Comparison of ENCODE assay signal across 21 cellular contexts in the genomic region with DNA sequence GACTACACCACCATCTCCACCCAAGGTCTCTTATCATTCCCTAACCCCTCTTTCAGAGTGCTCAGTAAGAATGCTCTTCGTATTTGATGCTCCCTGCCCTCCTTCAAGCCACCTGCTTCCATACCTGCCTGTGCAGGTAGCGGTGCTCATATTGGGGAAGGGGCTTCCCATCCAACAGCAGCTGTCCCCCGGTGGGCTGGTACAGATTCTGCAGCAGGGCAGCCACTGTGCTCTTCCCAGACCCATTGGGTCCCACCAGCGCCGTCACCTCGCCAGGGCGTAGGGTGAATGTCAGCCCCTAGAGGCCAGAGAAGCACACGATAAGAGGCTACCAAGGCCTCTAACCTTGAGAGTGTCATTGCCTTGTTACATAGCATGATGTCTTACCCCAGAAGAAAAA. TPM values are rescaled to one million over a fixed set of nuclear protein-coding genes. Genes with fewer than 3 reads are reported as not detected.
DNase-seq lines count a peak whose midpoint lies in the region; FAIRE-seq and TF ChIP-seq lines count a peak whose summit lies in the region.
"Had no signal": no experiment of that assay in that cellular context is flagged by ENCODE, and none has a peak within 500 bp of the region (broad histone marks: within the 10 kb centered on the region; RNA-seq: fewer than 3 reads in every experiment).

No MANE protein-coding gene starts in this region.

- 84 to 92% (median 90%) methylated on average over 8 of the region's 8 CpGs for WGBS in spleen, 5 donors

- H3K4me3 ChIP-seq in H7 (ENCODE audit: insufficient read depth, low read depth, low read length) (no peak overlapping the region), astrocyte (ENCODE audit: insufficient read depth, low read depth, low read length) (no peak overlapping the region), spleen (peak overlapping the region in 3 of 8 donors; percentile 3 to 92 (median 4)), ascending aorta (no peak overlapping the region), tibial artery (no peak overlapping the region)
- H3K4me3 ChIP-seq: hepatocyte, Peyer's patch, uterus had no signal

- H3K36me3 ChIP-seq in H7 (replicated peaks; ENCODE audit: control insufficient read depth, insufficient read depth, low read length) (no peaks in the 10 kb centered on the region; the same call in none of the 2 replicates), astrocyte (ENCODE audit: insufficient read depth, low read length) (peaks cover 8% of the 10 kb centered on the region), spleen (peaks cover 0 to 77% (median 67%) of the 10 kb centered on the region in 6 donors), ascending aorta (peaks cover 44 to 55% of the 10 kb centered on the region in 2 donors), tibial artery (peaks cover 47 to 57% (median 56%) of the 10 kb centered on the region in 3 donors)
- H3K36me3 ChIP-seq: uterus had no signal

- intact Hi-C loops in spleen (cut with DNase I; ENCODE audit: low total_unique reads): no loop called here
- intact Hi-C loops in ascending aorta (cut with DNase I): no loop called here
- intact Hi-C loops in tibial artery (cut with DNase I; ENCODE audit: low total_unique reads): loop anchor here (5.0 kb wide), 1 partner anchor 1035 kb away; no protein-coding TSS in a partner anchor

- H3K27me3 ChIP-seq in H7 (ENCODE audit: control insufficient read depth, insufficient read depth, low read length) (peaks cover 70% of the 10 kb centered on the region), astrocyte (ENCODE audit: insufficient read depth, low read length) (no peaks in the 10 kb centered on the region), spleen (replicated peaks in 1 of 7) (no peaks in the 10 kb centered on the region), ascending aorta (no peaks in the 10 kb centered on the region), tibial artery (no peaks in the 10 kb centered on the region)
- H3K27me3 ChIP-seq: Peyer's patch, uterus had no signal

- no peaks in the 10 kb centered on the region for H3K9me3 Mint-ChIP-seq in activated T-cell treated with anti-CD3 and anti-CD28 coated beads, Interleukin-2, amount 50 U/mL, for 24 hours
- peaks cover 2% of the 10 kb centered on the region for H3K9me3 Mint-ChIP-seq in astrocyte (ENCODE audit: unreplicated experiment)
- H3K9me3 Mint-ChIP-seq: HFFc6, neural crest cell had no signal

- CTCF ChIA-PET in RWPE1 (lab: Yijun Ruan, JAX): no interaction called here

- peak; percentile 39 for DNase-seq in activated T-cell treated with anti-CD3 and anti-CD28 coated beads, Interleukin-2, amount 50 U/mL, for 24 hours
- DNase-seq in activated T-cell treated with anti-CD3 and anti-CD28 coated beads, Interleukin-2, amount 50 U/mL, for 48 hours: no peak
- peak; percentile 10 for DNase-seq in H7
- DNase-seq in astrocyte (ENCODE audit: low read depth): no peak
- no peak for DNase-seq in spleen
- DNase-seq in ascending aorta (ENCODE audit: low spot score in 2 of 2): no peak
- no peak for DNase-seq in tibial artery
- no peak for DNase-seq in RWPE1 (ENCODE audit: low spot score)
- DNase-seq: HFFc6; kidney; mesendoderm; NCI-H2171 treated with DMSO at 0.1 percent for 48 hours; Peyer's patch; SK-N-SH; stimulated activated CD4-positive, alpha-beta T cell treated with anti-CD3 and anti-CD28 coated beads, Interleukin-15, amount 100 ng/mL, for 24 hours; uterus had no signal

- peaks cover 99% of the 10 kb centered on the region for H3K36me3 Mint-ChIP-seq in activated T-cell treated with anti-CD3 and anti-CD28 coated beads, Interleukin-2, amount 50 U/mL, for 24 hours (ENCODE audit: low read depth)
- peaks cover 50% of the 10 kb centered on the region for H3K36me3 Mint-ChIP-seq in astrocyte (ENCODE audit: low read depth, unreplicated experiment)

- H3K4me3 Mint-ChIP-seq in activated T-cell treated with anti-CD3 and anti-CD28 coated beads, Interleukin-2, amount 50 U/mL, for 24 hours: peak overlapping the region; percentile 98
- H3K4me3 Mint-ChIP-seq in astrocyte (ENCODE audit: unreplicated experiment): peak overlapping the region; percentile 34
- H3K4me3 Mint-ChIP-seq: HFFc6 had no signal

- H4K20me1 ChIP-seq in astrocyte (ENCODE audit: insufficient read depth, low read length): no peaks in the 10 kb centered on the region

- H3K4me2 ChIP-seq in astrocyte (ENCODE audit: low read length): no peak overlapping the region
- H3K4me2 ChIP-seq: hepatocyte, SK-N-SH had no signal

- H3K27ac ChIP-seq in astrocyte (ENCODE audit: low read depth, low read length) (no peak overlapping the region), spleen (peak overlapping the region in 7 of 8 donors; percentile 3 to 100 (median 94)), ascending aorta (no peak overlapping the region), tibial artery (no peak overlapping the region), RWPE1 (no peak overlapping the region)
- H3K27ac ChIP-seq: hepatocyte, uterus had no signal

- no peak overlapping the region for H2AFZ ChIP-seq in astrocyte (ENCODE audit: low read depth, low read length)
- H2AFZ ChIP-seq: hepatocyte had no signal

- POLR2A ChIA-PET in RWPE1 (lab: Yijun Ruan, JAX; ENCODE audit: low non-redundant PET): no interaction called here

- TF ChIP-seq CTCF in astrocyte (IDR thresholded peaks at IDR 0.05; ENCODE audit: insufficient read depth, low read depth, low read length) (no peak), spleen (IDR thresholded peaks at IDR 0.05 in 8 of 11, conservative IDR thresholded peaks at IDR 0.05 in 3 of 11) (no peak), ascending aorta (IDR thresholded peaks at IDR 0.05) (no peak), tibial artery (IDR thresholded peaks at IDR 0.05) (no peak), RWPE1 (conservative IDR thresholded peaks at IDR 0.05; ENCODE audit: low read depth) (no peak)

- peak overlapping the region; percentile 100 for H3K27ac Mint-ChIP-seq in activated T-cell treated with anti-CD3 and anti-CD28 coated beads, Interleukin-2, amount 50 U/mL, for 24 hours
- no peak overlapping the region for H3K27ac Mint-ChIP-seq in astrocyte (ENCODE audit: unreplicated experiment)
- H3K27ac Mint-ChIP-seq: HFFc6 had no signal

- no peak overlapping the region for H3K9ac ChIP-seq in astrocyte (ENCODE audit: low read length)
- H3K9ac ChIP-seq: SK-N-SH had no signal

- H3K79me2 ChIP-seq in astrocyte (ENCODE audit: insufficient read depth, low read length): peaks cover 8% of the 10 kb centered on the region
- H3K79me2 ChIP-seq: hepatocyte had no signal

- H3K27me3 Mint-ChIP-seq in activated T-cell treated with anti-CD3 and anti-CD28 coated beads, Interleukin-2, amount 50 U/mL, for 24 hours: no peaks in the 10 kb centered on the region
- H3K27me3 Mint-ChIP-seq in astrocyte (ENCODE audit: low read depth, unreplicated experiment): peaks cover 15% of the 10 kb centered on the region

- FAIRE-seq in astrocyte (lab: Jason Lieb, UNC): no peak
- FAIRE-seq: kidney had no signal

- H3K4me1 ChIP-seq in astrocyte (ENCODE audit: insufficient read depth, low read length) (peaks cover 10% of the 10 kb centered on the region), spleen (peaks cover 67 to 89% (median 82%) of the 10 kb centered on the region in 6 donors), ascending aorta (peaks cover 6 to 9% of the 10 kb centered on the region in 2 donors), tibial artery (peaks cover 0 to 28% (median 21%) of the 10 kb centered on the region in 4 donors)

- H3K9me3 ChIP-seq in astrocyte (ENCODE audit: insufficient read depth, low read depth, low read length) (no peaks in the 10 kb centered on the region), spleen (no peaks in the 10 kb centered on the region), ascending aorta (no peaks in the 10 kb centered on the region), tibial artery (no peaks in the 10 kb centered on the region)
- H3K9me3 ChIP-seq: Peyer's patch, SK-N-SH, uterus had no signal

- H3K4me1 Mint-ChIP-seq in activated T-cell treated with anti-CD3 and anti-CD28 coated beads, Interleukin-2, amount 50 U/mL, for 24 hours (ENCODE audit: low read depth): peaks cover 71% of the 10 kb centered on the region
- peaks cover 20% of the 10 kb centered on the region for H3K4me1 Mint-ChIP-seq in astrocyte (ENCODE audit: low read depth, unreplicated experiment)

- no peak for TF ChIP-seq POLR2A in spleen (IDR thresholded peaks at IDR 0.05)

RNA-seq across cellular contexts. Expression of gene PSMB8, which starts 3.9 kb away (rescaled TPM):
- 2.6 and 4.6 TPM in 2 replicates for total RNA-seq in H7 (2014; rRNA removed; shearing (Covaris generic))
- total RNA-seq in astrocyte: 45.5 and 57.5 TPM in 2 replicates
- 100 to 1,000 TPM; 109 to 156 (median 147) TPM for total RNA-seq in spleen
- 100 to 1,000 TPM; 248 to 288 (median 279) TPM for polyA plus RNA-seq in spleen
- total RNA-seq in ascending aorta: 18.4 TPM

RNA-seq across cellular contexts. Expression of gene TAP1, which starts 5.7 kb away (rescaled TPM):
- 1.7 and 2.8 TPM in 2 replicates for total RNA-seq in H7 (2014; rRNA removed; shearing (Covaris generic))
- 135 and 160 TPM in 2 replicates for total RNA-seq in astrocyte
- 100 to 1,000 TPM; 108 to 172 (median 147) TPM for total RNA-seq in spleen
- polyA plus RNA-seq in spleen: 100 to 1,000 TPM in 2 of 3 donors, 10 to 100 TPM in 1; 98.5 to 154 (median 133) TPM
- 51.2 TPM for total RNA-seq in ascending aorta

RNA-seq across cellular contexts. Expression of gene PSMB9, which starts 6.2 kb away (rescaled TPM):
- not detected in 2 replicates for total RNA-seq in H7 (2014; rRNA removed; shearing (Covaris generic))
- total RNA-seq in astrocyte: 34.1 and 42.8 TPM in 2 replicates
- total RNA-seq in spleen: 100 to 1,000 TPM; 141 to 206 (median 169) TPM
- polyA plus RNA-seq in spleen: 100 to 1,000 TPM; 172 to 328 (median 204) TPM
- 42.8 TPM for total RNA-seq in ascending aorta
- total RNA-seq: hepatocyte, neural crest cell had no signal

RNA-seq across cellular contexts. Expression of gene TAP2, which starts 9.3 kb away (rescaled TPM):
- 1.1 and 2.7 TPM in 2 replicates for total RNA-seq in H7 (2014; rRNA removed; shearing (Covaris generic))
- total RNA-seq in astrocyte: 118 and 121 TPM in 2 replicates
- total RNA-seq in spleen: 100 to 1,000 TPM in 1 of 7 donors, 10 to 100 TPM in 6; 33.0 to 106 (median 77.9) TPM
- polyA plus RNA-seq in spleen: 10 to 100 TPM; 26.4 to 40.9 (median 34.0) TPM
- 26.7 TPM for total RNA-seq in ascending aorta

RNA-seq across cellular contexts. Expression of gene HLA-DOB, which starts 31.0 kb away (rescaled TPM):
- not detected in 2 replicates for total RNA-seq in H7 (2014; rRNA removed; shearing (Covaris generic))
- total RNA-seq in astrocyte: 0.20 and 0.79 TPM in 2 replicates
- 10 to 100 TPM; 30.7 to 50.7 (median 43.9) TPM for total RNA-seq in spleen
- 100 to 1,000 TPM; 112 to 179 (median 141) TPM for polyA plus RNA-seq in spleen
- not detected for total RNA-seq in ascending aorta
- total RNA-seq: cerebellum, hepatocyte, LHCN-M2, renal cortical epithelial cell had no signal
- polyA plus RNA-seq: SK-N-SH had no signal

Comparison
In these comparisons a context has a peak if more than half of its experiments do, and no peak if none do; other contexts are left out.
1. DNase-seq: peak in activated T-cell treated with anti-CD3 and anti-CD28 coated beads, Interleukin-2, amount 50 U/mL, for 24 hours (single experiment) and H7 (single experiment); none in activated T-cell treated with anti-CD3 and anti-CD28 coated beads, Interleukin-2, amount 50 U/mL, for 48 hours (0 of 2), astrocyte (single experiment), spleen (single experiment), ascending aorta (0 of 2), tibial artery (0 of 2) and RWPE1 (single experiment).
2. H3K27ac ChIP-seq: peak in spleen (7 of 8); none in astrocyte (single experiment), ascending aorta (0 of 2), tibial artery (0 of 2) and RWPE1 (single experiment).
3. RNA of gene TAP1, which starts 5.7 kb away (total RNA-seq): 108 to 172 TPM in spleen, 135 to 160 TPM in astrocyte and 51.2 TPM in ascending aorta (single experiment); 1.7 to 2.8 TPM in H7; every median in the first group is over 10 times any median in the second.
4. RNA of gene PSMB9, which starts 6.2 kb away (total RNA-seq): 141 to 206 TPM in spleen, 42.8 TPM in ascending aorta (single experiment) and 34.1 to 42.8 TPM in astrocyte; not detected in H7; every median in the first group is over 10 times any median in the second.